22 cellular contexts compared by ENCODE assay signal in the genomic region with DNA sequence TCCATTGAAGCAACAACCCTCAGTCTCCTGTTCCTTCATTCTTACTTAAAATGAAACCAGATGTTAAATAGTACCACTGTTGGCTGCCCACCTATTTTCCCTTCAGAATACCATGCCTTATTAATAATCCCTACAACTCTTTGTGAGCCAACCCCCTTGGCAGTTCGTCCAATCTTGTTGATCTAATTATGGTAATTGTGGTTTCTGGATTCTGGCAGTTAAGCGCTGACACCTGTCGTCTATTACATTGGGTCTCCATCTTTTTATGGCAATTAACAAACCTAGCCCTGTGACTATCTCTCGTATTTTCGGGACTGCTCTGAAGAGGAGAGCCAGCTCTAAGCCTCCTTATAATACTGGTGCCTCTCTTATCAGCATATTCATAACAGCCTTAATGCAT.
"Had no signal": no experiment of that assay in that cellular context is flagged by ENCODE, and none has a peak within 500 bp of the region (broad histone marks: within the 10 kb centered on the region; RNA-seq: fewer than 3 reads in every experiment).

No MANE protein-coding gene starts in this region.

- H3K36me3 Mint-ChIP-seq: activated naive CD4-positive, alpha-beta T cell treated with anti-CD3 and anti-CD28 coated beads, Interleukin-2, amount 50 U/mL, for 24 hours had no signal

- H3K4me1 Mint-ChIP-seq: activated CD4-positive, alpha-beta memory T cell treated with anti-CD3 and anti-CD28 coated beads, Interleukin-2, amount 10 ng/mL, durations not matched to agents 7 days and 5 days; activated CD4-positive, alpha-beta T cell treated with anti-CD3 and anti-CD28 coated beads, Interleukin-2, amount 10 ng/mL, durations not matched to agents 7 days and 5 days; activated naive CD4-positive, alpha-beta T cell treated with anti-CD3 and anti-CD28 coated beads, Interleukin-2, amount 50 U/mL, for 24 hours; activated naive CD8-positive, alpha-beta T cell treated with anti-CD3 and anti-CD28 coated beads, Interleukin-2, amount 50 U/mL, for 24 hours; activated T-helper 17 cell treated with anti-CD3 and anti-CD28 coated beads, Interleukin-2, amount 50 U/mL, for 72 hours; nephron; stimulated activated naive CD8-positive, alpha-beta T cell treated with anti-CD3 and anti-CD28 coated beads, Interleukin-15, amount 100 ng/mL, for 72 hours had no signal

- ATAC-seq: activated T-helper 17 cell treated with anti-CD3 and anti-CD28 coated beads, Interleukin-2, amount 50 U/mL, for 72 hours; effector memory CD8-positive, alpha-beta T cell; gastroesophageal sphincter; right lobe of liver; stimulated activated naive CD8-positive, alpha-beta T cell treated with anti-CD3 and anti-CD28 coated beads, Interleukin-15, amount 100 ng/mL, for 72 hours; upper lobe of right lung had no signal

- H3K27ac Mint-ChIP-seq: activated CD4-positive, alpha-beta memory T cell treated with anti-CD3 and anti-CD28 coated beads, Interleukin-2, amount 10 ng/mL, durations not matched to agents 7 days and 5 days; activated CD4-positive, alpha-beta T cell treated with anti-CD3 and anti-CD28 coated beads, Interleukin-2, amount 10 ng/mL, durations not matched to agents 7 days and 5 days; activated naive CD4-positive, alpha-beta T cell treated with anti-CD3 and anti-CD28 coated beads, Interleukin-2, amount 50 U/mL, for 24 hours; activated naive CD8-positive, alpha-beta T cell treated with anti-CD3 and anti-CD28 coated beads, Interleukin-2, amount 50 U/mL, for 24 hours; activated T-cell treated with anti-CD3 and anti-CD28 coated beads, Interleukin-2, amount 50 U/mL, for 24 hours; activated T-helper 17 cell treated with anti-CD3 and anti-CD28 coated beads, Interleukin-2, amount 50 U/mL, for 72 hours; effector memory CD8-positive, alpha-beta T cell; nephron; stimulated activated naive CD8-positive, alpha-beta T cell treated with anti-CD3 and anti-CD28 coated beads, Interleukin-15, amount 100 ng/mL, for 72 hours had no signal

- DNase-seq: activated CD4-positive, alpha-beta memory T cell treated with anti-CD3 and anti-CD28 coated beads, Interleukin-2, amount 10 ng/mL, durations not matched to agents 7 days and 5 days; activated CD4-positive, alpha-beta T cell treated with anti-CD3 and anti-CD28 coated beads, Interleukin-2, amount 10 ng/mL, durations not matched to agents 7 days and 5 days; activated CD4-positive, CD25-positive, alpha-beta regulatory T cell treated with anti-CD3 and anti-CD28 coated beads, Interleukin-2, amount 50 U/mL, for 72 hours; activated CD8-positive, alpha-beta memory T cell treated with anti-CD3 and anti-CD28 coated beads, Interleukin-2, amount 50 U/mL, for 48 hours; activated naive CD8-positive, alpha-beta T cell treated with anti-CD3 and anti-CD28 coated beads, Interleukin-2, amount 50 U/mL, for 24 hours; activated T-cell treated with anti-CD3 and anti-CD28 coated beads, Interleukin-2, amount 50 U/mL, for 24 hours; amygdala; caudate nucleus; cortex of kidney; effector memory CD8-positive, alpha-beta T cell; islet precursor cell; left ventricle myocardium inferior; right lobe of liver; stimulated activated CD4-positive, alpha-beta T cell treated with anti-CD3 and anti-CD28 coated beads, Interleukin-12 subunit alpha, Interleukin-12 subunit beta, amount 100 ng/mL, for 4 hours; stimulated activated CD4-positive, alpha-beta T cell treated with anti-CD3 and anti-CD28 coated beads, Interleukin-4, amount 100 ng/mL, for 1 hour; stimulated activated naive CD8-positive, alpha-beta T cell treated with anti-CD3 and anti-CD28 coated beads, Interleukin-15, amount 100 ng/mL, for 72 hours; substantia nigra; upper lobe of right lung had no signal

- H3K27me3 Mint-ChIP-seq: activated CD4-positive, alpha-beta memory T cell treated with anti-CD3 and anti-CD28 coated beads, Interleukin-2, amount 10 ng/mL, durations not matched to agents 7 days and 5 days; activated CD4-positive, alpha-beta T cell treated with anti-CD3 and anti-CD28 coated beads, Interleukin-2, amount 10 ng/mL, durations not matched to agents 7 days and 5 days; activated naive CD4-positive, alpha-beta T cell treated with anti-CD3 and anti-CD28 coated beads, Interleukin-2, amount 50 U/mL, for 24 hours; activated naive CD8-positive, alpha-beta T cell treated with anti-CD3 and anti-CD28 coated beads, Interleukin-2, amount 50 U/mL, for 24 hours; activated T-cell treated with anti-CD3 and anti-CD28 coated beads, Interleukin-2, amount 50 U/mL, for 24 hours; activated T-helper 17 cell treated with anti-CD3 and anti-CD28 coated beads, Interleukin-2, amount 50 U/mL, for 72 hours; effector memory CD8-positive, alpha-beta T cell; stimulated activated naive CD8-positive, alpha-beta T cell treated with anti-CD3 and anti-CD28 coated beads, Interleukin-15, amount 100 ng/mL, for 72 hours had no signal

- H3K4me3 Mint-ChIP-seq: activated CD4-positive, alpha-beta memory T cell treated with anti-CD3 and anti-CD28 coated beads, Interleukin-2, amount 10 ng/mL, durations not matched to agents 7 days and 5 days; activated CD4-positive, alpha-beta T cell treated with anti-CD3 and anti-CD28 coated beads, Interleukin-2, amount 10 ng/mL, durations not matched to agents 7 days and 5 days; activated naive CD4-positive, alpha-beta T cell treated with anti-CD3 and anti-CD28 coated beads, Interleukin-2, amount 50 U/mL, for 24 hours; activated naive CD8-positive, alpha-beta T cell treated with anti-CD3 and anti-CD28 coated beads, Interleukin-2, amount 50 U/mL, for 24 hours; activated T-cell treated with anti-CD3 and anti-CD28 coated beads, Interleukin-2, amount 50 U/mL, for 24 hours; activated T-helper 17 cell treated with anti-CD3 and anti-CD28 coated beads, Interleukin-2, amount 50 U/mL, for 72 hours; effector memory CD8-positive, alpha-beta T cell; nephron; stimulated activated naive CD8-positive, alpha-beta T cell treated with anti-CD3 and anti-CD28 coated beads, Interleukin-15, amount 100 ng/mL, for 72 hours had no signal
